ENCODE assay signal across 26 cellular contexts in genomic region chr4:137198791-137199190, GRCh38.
DNase-seq lines count a peak whose midpoint lies in the region; ATAC-seq, FAIRE-seq and TF ChIP-seq lines count a peak whose summit lies in the region.
"Had no signal": no experiment of that assay in that cellular context is flagged by ENCODE, and none has a peak within 500 bp of the region (broad histone marks: within the 10 kb centered on the region; RNA-seq: fewer than 3 reads in every experiment).

No MANE protein-coding gene starts in this region.

- H3K27me3 Mint-ChIP-seq in activated naive CD4-positive, alpha-beta T cell treated with anti-CD3 and anti-CD28 coated beads, Interleukin-2, amount 10 ng/mL, durations not matched to agents 7 days and 5 days: no peaks in the 10 kb centered on the region
- H3K27me3 Mint-ChIP-seq in GM23338 (ENCODE audit: insufficient read depth, low read depth, poor library complexity) (no peaks in the 10 kb centered on the region), mesothelial cell of epicardium (ENCODE audit: low read depth) (no peaks in the 10 kb centered on the region)
- H3K27me3 Mint-ChIP-seq: CD4-positive, alpha-beta T cell; CD8-positive, alpha-beta memory T cell had no signal

- no peak for TF ChIP-seq CTCF in GM23338 (conservative IDR thresholded peaks at IDR 0.05; ENCODE audit: low read depth in 2 of 2)
- no peak for TF ChIP-seq CTCF in mesothelial cell of epicardium (IDR thresholded peaks at IDR 0.05; ENCODE audit: unreplicated experiment)

- H3K27ac Mint-ChIP-seq in activated naive CD4-positive, alpha-beta T cell treated with anti-CD3 and anti-CD28 coated beads, Interleukin-2, amount 10 ng/mL, durations not matched to agents 7 days and 5 days: peak overlapping the region; percentile 37
- H3K27ac Mint-ChIP-seq in activated naive CD4-positive, alpha-beta T cell treated with anti-CD3 and anti-CD28 coated beads, Interleukin-2, amount 50 U/mL, for 72 hours: no peak overlapping the region
- H3K27ac Mint-ChIP-seq in GM23338 (no peak overlapping the region; the same call in 1 of the 2 replicates), mesothelial cell of epicardium (peak overlapping the region; percentile 44)
- H3K27ac Mint-ChIP-seq: CD14-positive monocyte; CD4-positive, alpha-beta T cell; CD8-positive, alpha-beta memory T cell; H9; HFFc6 had no signal

- CTCF ChIA-PET in activated naive CD4-positive, alpha-beta T cell treated with anti-CD3 and anti-CD28 coated beads, Interleukin-2, amount 10 ng/mL, durations not matched to agents 7 days and 5 days (lab: Charles Lee): no interaction called here

- no peaks in the 10 kb centered on the region for H3K4me1 Mint-ChIP-seq in activated naive CD4-positive, alpha-beta T cell treated with anti-CD3 and anti-CD28 coated beads, Interleukin-2, amount 10 ng/mL, durations not matched to agents 7 days and 5 days
- peaks cover 6% of the 10 kb centered on the region; the same call in 2 of the 3 replicates for H3K4me1 Mint-ChIP-seq in GM23338
- peaks cover 17% of the 10 kb centered on the region for H3K4me1 Mint-ChIP-seq in mesothelial cell of epicardium
- H3K4me1 Mint-ChIP-seq: CD14-positive monocyte; CD8-positive, alpha-beta memory T cell had no signal

- H3K9me3 ChIP-seq in adipocyte (ENCODE audit: control insufficient read depth, low read length): no peaks in the 10 kb centered on the region
- H3K9me3 ChIP-seq: A549, BE2C had no signal

- no peaks in the 10 kb centered on the region for H3K36me3 Mint-ChIP-seq in activated naive CD4-positive, alpha-beta T cell treated with anti-CD3 and anti-CD28 coated beads, Interleukin-2, amount 10 ng/mL, durations not matched to agents 7 days and 5 days
- no peaks in the 10 kb centered on the region for H3K36me3 Mint-ChIP-seq in activated naive CD4-positive, alpha-beta T cell treated with anti-CD3 and anti-CD28 coated beads, Interleukin-2, amount 50 U/mL, for 72 hours
- no peaks in the 10 kb centered on the region for H3K36me3 Mint-ChIP-seq in GM23338 (ENCODE audit: low read depth)
- H3K36me3 Mint-ChIP-seq in mesothelial cell of epicardium: peaks cover 2% of the 10 kb centered on the region
- H3K36me3 Mint-ChIP-seq: CD14-positive monocyte; CD8-positive, alpha-beta memory T cell had no signal

- no peaks in the 10 kb centered on the region for H3F3A ChIP-seq in GM23338 (replicated peaks; ENCODE audit: low read depth)

- FAIRE-seq in GM12891 (lab: Jason Lieb, UNC): no peak
- FAIRE-seq: A549, GM12892, GM19239 had no signal

- ATAC-seq in activated naive CD4-positive, alpha-beta T cell treated with anti-CD3 and anti-CD28 coated beads, Interleukin-2, amount 50 U/mL, for 72 hours: no peak
- ATAC-seq in GM23338: no peak
- ATAC-seq in GM18873 (IDR thresholded peaks at IDR 0.05; ENCODE audit: low FRiP score, unreplicated experiment): no peak
- ATAC-seq: A549, HCT116 had no signal

- H3K9me2 ChIP-seq in GM23338 (ENCODE audit: insufficient read depth): no peaks in the 10 kb centered on the region

- no peak overlapping the region for H3K27ac ChIP-seq in GM23338 (ENCODE audit: low read depth)
- H3K27ac ChIP-seq: 22Rv1; A549; BLaER1 treated with 17β-estradiol and CSF1 and Interleukin-3, amounts not matched to agents 10 nM and 100 nM; GM23248 had no signal

- DNase-seq in activated naive CD4-positive, alpha-beta T cell treated with anti-CD3 and anti-CD28 coated beads, Interleukin-2, amount 10 ng/mL, durations not matched to agents 7 days and 5 days: no peak
- no peak for DNase-seq in activated naive CD4-positive, alpha-beta T cell treated with anti-CD3 and anti-CD28 coated beads, Interleukin-2, amount 50 U/mL, for 72 hours (ENCODE audit: low spot score in 2 of 2)
- DNase-seq in GM23338 (ENCODE audit: low spot score) (no peak), adipocyte (ENCODE audit: low read depth) (no peak), mesothelial cell of epicardium (ENCODE audit: low spot score in 2 of 2, unreplicated experiment in 2 of 2) (no peak), 8988T (no peak), GM12891 (ENCODE audit: insufficient read length, low spot score) (no peak)
- DNase-seq: ACHN; AML-193; BE2C; CD4-positive, alpha-beta T cell; CD8-positive, alpha-beta memory T cell; DMS53; DMS79 treated with DMSO at 0.1 percent for 48 hours; GF-D8; GM23248; H9; HFFc6 had no signal

- peak overlapping the region; percentile 69 for H3K9ac ChIP-seq in adipocyte (ENCODE audit: low read length)
- H3K9ac ChIP-seq: BLaER1 treated with 17β-estradiol and CSF1 and Interleukin-3, amounts not matched to agents 10 nM and 100 nM; GM23248 had no signal

- H3K4me3 Mint-ChIP-seq in activated naive CD4-positive, alpha-beta T cell treated with anti-CD3 and anti-CD28 coated beads, Interleukin-2, amount 10 ng/mL, durations not matched to agents 7 days and 5 days: no peak overlapping the region
- H3K4me3 Mint-ChIP-seq in GM23338 (no peak overlapping the region), mesothelial cell of epicardium (no peak overlapping the region)
- H3K4me3 Mint-ChIP-seq: CD14-positive monocyte; CD4-positive, alpha-beta T cell; CD8-positive, alpha-beta memory T cell; H9; HFFc6 had no signal

- no peak overlapping the region for H3K4me3 ChIP-seq in GM23338
- H3K4me3 ChIP-seq in adipocyte (ENCODE audit: low read length): peak overlapping the region; percentile 72
- H3K4me3 ChIP-seq: A549; BLaER1 treated with 17β-estradiol and CSF1 and Interleukin-3, amounts not matched to agents 10 nM and 100 nM; GM23248 had no signal

- H3K4me1 ChIP-seq in GM23338 (ENCODE audit: insufficient read depth): no peaks in the 10 kb centered on the region
- H3K4me1 ChIP-seq in adipocyte (ENCODE audit: control insufficient read depth, insufficient read depth, low read length): peaks cover 16% of the 10 kb centered on the region
- H3K4me1 ChIP-seq: A549 had no signal

- H3K27me3 ChIP-seq in GM23338 (ENCODE audit: insufficient read depth): no peaks in the 10 kb centered on the region
- no peaks in the 10 kb centered on the region for H3K27me3 ChIP-seq in adipocyte (replicated peaks; ENCODE audit: control insufficient read depth, insufficient read depth, low read length)
- H3K27me3 ChIP-seq: BE2C; BLaER1 treated with 17β-estradiol and CSF1 and Interleukin-3, amounts not matched to agents 10 nM and 100 nM had no signal

- H4K20me1 ChIP-seq in GM23338 (replicated peaks; ENCODE audit: insufficient read depth): no peaks in the 10 kb centered on the region
- H4K20me1 ChIP-seq: BLaER1 treated with 17β-estradiol and CSF1 and Interleukin-3, amounts not matched to agents 10 nM and 100 nM had no signal

- H2AFZ ChIP-seq in GM23338: 0 out of 2 replicates have a peak overlapping the region, but pooled peaks have one; percentile 19
- H2AFZ ChIP-seq: GM23248 had no signal

- no peak for TF ChIP-seq POLR2A in GM12891 (IDR thresholded peaks at IDR 0.05; ENCODE audit: low read depth, low read length)

- H3K36me3 ChIP-seq in GM23338 (ENCODE audit: insufficient read depth) (no peaks in the 10 kb centered on the region), adipocyte (ENCODE audit: control insufficient read depth, insufficient read depth, low read length, severe bottlenecking) (no peaks in the 10 kb centered on the region)
- H3K36me3 ChIP-seq: BE2C; BLaER1 treated with 17β-estradiol and CSF1 and Interleukin-3, amounts not matched to agents 10 nM and 100 nM had no signal

- H3K4me2 ChIP-seq in GM23338: no peak overlapping the region
- H3K4me2 ChIP-seq: A549; BLaER1 treated with 17β-estradiol and CSF1 and Interleukin-3, amounts not matched to agents 10 nM and 100 nM had no signal

- H3K9me3 Mint-ChIP-seq in activated naive CD4-positive, alpha-beta T cell treated with anti-CD3 and anti-CD28 coated beads, Interleukin-2, amount 10 ng/mL, durations not matched to agents 7 days and 5 days: no peaks in the 10 kb centered on the region
- H3K9me3 Mint-ChIP-seq in activated naive CD4-positive, alpha-beta T cell treated with anti-CD3 and anti-CD28 coated beads, Interleukin-2, amount 50 U/mL, for 72 hours: peaks cover 5 to 8% of the 10 kb centered on the region in 2 donors
- no peaks in the 10 kb centered on the region for H3K9me3 Mint-ChIP-seq in GM23338
- H3K9me3 Mint-ChIP-seq in mesothelial cell of epicardium: peaks cover 11% of the 10 kb centered on the region
- H3K9me3 Mint-ChIP-seq: H9, HFFc6 had no signal

- H3K79me2 ChIP-seq in GM23338 (replicated peaks; ENCODE audit: insufficient read depth): no peaks in the 10 kb centered on the region

TF ChIP-seq in GM12891, 5 proteins besides CTCF, POLR2A, EP300 and RAD21:
- TF ChIP-seq SPI1 (IDR thresholded peaks at IDR 0.05; ENCODE audit: low read depth, low read length) (no peak), TAF1 (IDR thresholded peaks at IDR 0.05; ENCODE audit: low read depth, low read length) (no peak), PAX5 (IDR thresholded peaks at IDR 0.05; ENCODE audit: insufficient read depth, low read length, severe bottlenecking) (no peak)
TF ChIP-seq in GM12891: peak in this region for 0.

Comparison
In these comparisons a context has a peak if more than half of its experiments do, and no peak if none do; other contexts are left out.
1. H3K27ac Mint-ChIP-seq: peak in activated naive CD4-positive, alpha-beta T cell treated with anti-CD3 and anti-CD28 coated beads, Interleukin-2, amount 10 ng/mL, durations not matched to agents 7 days and 5 days (single experiment) and mesothelial cell of epicardium (single experiment); none in activated naive CD4-positive, alpha-beta T cell treated with anti-CD3 and anti-CD28 coated beads, Interleukin-2, amount 50 U/mL, for 72 hours (0 of 2) and GM23338 (single experiment).